1 cellular context compared by ENCODE assay signal in genomic region chr3:120719167-120719834, GRCh38.
A peak's percentile ranks its signal among the peaks of the same experiment; 100 is the strongest.
TF ChIP-seq lines count a peak whose summit lies in the region.

No MANE protein-coding gene starts in this region.

TF ChIP-seq in WTC11, 78 proteins besides CTCF, POLR2A, EP300 and RAD21 (continued from another document):
- TF ChIP-seq FOXP4 (CRISPR knock-in tag; IDR thresholded peaks at IDR 0.05) (peak; percentile 93), FOXK1 (CRISPR knock-in tag; IDR thresholded peaks at IDR 0.05) (peak; percentile 97), KAT7 (CRISPR knock-in tag; IDR thresholded peaks at IDR 0.05; ENCODE audit: borderline replicate concordance) (0 out of 2 replicates have a peak, but pooled peaks have one; percentile 73), FOXP1 (CRISPR knock-in tag; IDR thresholded peaks at IDR 0.05; ENCODE audit: borderline replicate concordance) (peak; percentile 76; the same call in 1 of the 2 replicates), ZNF232 (CRISPR knock-in tag; IDR thresholded peaks at IDR 0.05) (peak; percentile 78; the same call in 1 of the 2 replicates), MAX (CRISPR knock-in tag; IDR thresholded peaks at IDR 0.05) (peak; percentile 81)
